In the genomic region with DNA sequence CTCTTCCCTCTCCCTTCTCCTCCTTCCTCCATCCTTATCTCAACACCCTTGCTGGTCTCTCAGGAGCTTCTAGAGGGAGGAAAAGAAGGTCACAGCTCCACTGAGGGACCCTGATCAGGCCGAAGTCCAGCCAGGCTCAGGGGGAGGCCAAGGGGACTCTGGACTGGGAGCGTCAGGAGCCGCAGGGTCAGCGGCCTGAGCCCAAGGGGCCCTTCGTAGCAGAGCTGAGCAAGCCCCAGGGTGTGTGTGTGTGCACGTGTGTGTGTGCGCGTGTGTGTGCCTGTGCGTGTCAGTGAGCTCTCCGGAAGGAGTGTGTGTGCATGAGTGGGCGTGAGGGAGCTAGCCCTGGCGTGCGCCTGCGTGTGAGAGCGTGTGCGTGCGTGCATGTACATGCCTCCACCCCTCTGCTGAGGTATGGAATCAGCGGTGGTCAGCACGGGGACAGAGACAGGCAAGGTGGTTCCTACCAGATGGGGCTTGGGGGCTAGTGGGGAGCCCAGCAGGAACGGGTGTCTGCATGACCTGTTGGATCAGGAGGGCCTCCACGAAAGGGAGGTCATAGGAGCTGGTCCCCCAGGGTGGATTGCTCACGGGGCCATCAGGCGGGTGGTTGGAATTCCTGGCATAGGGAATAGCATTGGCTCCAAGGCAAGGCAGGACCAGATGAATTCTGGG, we compare ENCODE assay signal across 15 cellular contexts. TPM values are rescaled to one million over a fixed set of nuclear protein-coding genes. Genes with fewer than 3 reads are reported as not detected.
A peak's percentile ranks its signal among the peaks of the same experiment; 100 is the strongest.
DNase-seq lines count a peak whose midpoint lies in the region; ATAC-seq, FAIRE-seq and TF ChIP-seq lines count a peak whose summit lies in the region.
"Had no signal": no experiment of that assay in that cellular context is flagged by ENCODE, and none has a peak within 500 bp of the region (broad histone marks: within the 10 kb centered on the region; RNA-seq: fewer than 3 reads in every experiment).

No MANE protein-coding gene starts in this region.

- no peaks in the 10 kb centered on the region for H3K36me3 ChIP-seq in astrocyte (ENCODE audit: insufficient read depth, low read length)
- H3K36me3 ChIP-seq in liver (ENCODE audit: control insufficient read depth in 4 of 4, insufficient read depth in 3 of 4, low read depth in 1 of 4, low read length in 3 of 4) = no peaks in the 10 kb centered on the region
- H3K36me3 ChIP-seq: colonic mucosa had no signal

- H3K9me3 ChIP-seq in astrocyte (ENCODE audit: insufficient read depth, low read depth, low read length) (no peaks in the 10 kb centered on the region), liver (ENCODE audit: control insufficient read depth in 4 of 4, low read length in 3 of 4) (no peaks in the 10 kb centered on the region)
- H3K9me3 ChIP-seq: colonic mucosa had no signal

- no peak overlapping the region for H3K4me2 ChIP-seq in astrocyte (ENCODE audit: low read length)

- H3K9ac ChIP-seq in astrocyte (ENCODE audit: low read length) (no peak overlapping the region), liver (ENCODE audit: low read depth in 1 of 2, low read length in 2 of 2) (peak overlapping the region in 1 of 2 donors; percentile 21)

- H3K27me3 Mint-ChIP-seq in astrocyte (ENCODE audit: low read depth, unreplicated experiment) (peaks cover 17% of the 10 kb centered on the region), type B pancreatic cell (no peaks in the 10 kb centered on the region)

- H3K27ac Mint-ChIP-seq in astrocyte (ENCODE audit: unreplicated experiment) (peak overlapping the region; percentile 53), type B pancreatic cell (peak overlapping the region; percentile 56)
- H3K27ac Mint-ChIP-seq: activated CD8-positive, alpha-beta memory T cell treated with anti-CD3 and anti-CD28 coated beads, Interleukin-2, amount 10 ng/mL, durations not matched to agents 7 days and 5 days; activated naive CD8-positive, alpha-beta T cell had no signal

- peak; percentile 78 for DNase-seq in HuH-7.5 (ENCODE audit: low spot score)
- DNase-seq in astrocyte (ENCODE audit: low read depth) = no peak
- no peak for DNase-seq in type B pancreatic cell (ENCODE audit: extremely low spot score, unreplicated experiment)
- no peak for DNase-seq in GM19239 (ENCODE audit: insufficient read length, low spot score)
- no peak for DNase-seq in G401 (ENCODE audit: low spot score)
- DNase-seq: activated CD8-positive, alpha-beta memory T cell treated with anti-CD3 and anti-CD28 coated beads, Interleukin-2, amount 10 ng/mL, durations not matched to agents 7 days and 5 days; colonic mucosa; PC-9; T1000 had no signal

- H3K36me3 Mint-ChIP-seq in astrocyte (ENCODE audit: low read depth, unreplicated experiment) = no peaks in the 10 kb centered on the region
- no peaks in the 10 kb centered on the region for H3K36me3 Mint-ChIP-seq in type B pancreatic cell
- H3K36me3 Mint-ChIP-seq: activated CD8-positive, alpha-beta memory T cell treated with anti-CD3 and anti-CD28 coated beads, Interleukin-2, amount 10 ng/mL, durations not matched to agents 7 days and 5 days; activated naive CD8-positive, alpha-beta T cell had no signal

- no peak for FAIRE-seq in astrocyte (lab: Jason Lieb, UNC)
- no peak for FAIRE-seq in GM19239 (lab: Jason Lieb, UNC)
- FAIRE-seq: D721Med had no signal

- H3K4me1 ChIP-seq in astrocyte (ENCODE audit: insufficient read depth, low read length) (no peaks in the 10 kb centered on the region), liver (ENCODE audit: control insufficient read depth in 4 of 4, insufficient read depth in 4 of 4, low read length in 3 of 4) (peaks cover 24 to 60% (median 55%) of the 10 kb centered on the region in 4 donors)

- no peak for ATAC-seq in GM18870 (IDR thresholded peaks at IDR 0.05; ENCODE audit: unreplicated experiment)
- ATAC-seq: activated CD8-positive, alpha-beta memory T cell treated with anti-CD3 and anti-CD28 coated beads, Interleukin-2, amount 10 ng/mL, durations not matched to agents 7 days and 5 days had no signal

- H3K27me3 ChIP-seq in astrocyte (ENCODE audit: insufficient read depth, low read length) (peaks cover 5% of the 10 kb centered on the region), liver (ENCODE audit: control insufficient read depth in 4 of 4, insufficient read depth in 4 of 4, low read length in 3 of 4) (no peaks in the 10 kb centered on the region)

- H3K79me2 ChIP-seq in astrocyte (ENCODE audit: insufficient read depth, low read length) = no peaks in the 10 kb centered on the region

- in situ Hi-C loops in G401 (cut with HindIII; ENCODE audit: low sequenced_read_pairs) = no loop called here

- H3K4me1 Mint-ChIP-seq in astrocyte (ENCODE audit: low read depth, unreplicated experiment) (peaks cover 8% of the 10 kb centered on the region), type B pancreatic cell (ENCODE audit: unreplicated experiment) (peaks cover 12% of the 10 kb centered on the region)

- H3K4me3 Mint-ChIP-seq in astrocyte (ENCODE audit: unreplicated experiment) = peak overlapping the region; percentile 34
- peak overlapping the region; percentile 72 for H3K4me3 Mint-ChIP-seq in type B pancreatic cell
- H3K4me3 Mint-ChIP-seq: activated CD8-positive, alpha-beta memory T cell treated with anti-CD3 and anti-CD28 coated beads, Interleukin-2, amount 10 ng/mL, durations not matched to agents 7 days and 5 days; activated naive CD8-positive, alpha-beta T cell had no signal

- no peak for TF ChIP-seq RAD21 in liver (IDR thresholded peaks at IDR 0.05)

- 25% methylated on average over 23 of the region's 23 CpGs for WGBS in liver

- H3K9me3 Mint-ChIP-seq in astrocyte (ENCODE audit: unreplicated experiment) = no peaks in the 10 kb centered on the region
- H3K9me3 Mint-ChIP-seq in type B pancreatic cell = no peaks in the 10 kb centered on the region

- no peak overlapping the region for H2AFZ ChIP-seq in astrocyte (ENCODE audit: low read depth, low read length)
- H2AFZ ChIP-seq: PC-9 had no signal

- no peak overlapping the region for H3K27ac ChIP-seq in astrocyte (ENCODE audit: low read depth, low read length)
- H3K27ac ChIP-seq in liver (ENCODE audit: low read depth in 1 of 2, low read length in 2 of 2) = peak overlapping the region; percentile 89 to 93
- H3K27ac ChIP-seq: colonic mucosa, PC-9 had no signal

- H3K4me3 ChIP-seq in astrocyte (ENCODE audit: insufficient read depth, low read depth, low read length) (no peak overlapping the region), liver (ENCODE audit: low read depth in 1 of 3, low read length in 3 of 3) (peak overlapping the region in 1 of 3 donors; percentile 23)
- H3K4me3 ChIP-seq: colonic mucosa, PC-9, skin epidermis had no signal

- TF ChIP-seq CTCF in astrocyte (IDR thresholded peaks at IDR 0.05; ENCODE audit: insufficient read depth, low read depth, low read length) (no peak), liver (IDR thresholded peaks at IDR 0.05; ENCODE audit: low read depth, low read length, missing input control) (no peak), type B pancreatic cell (conservative IDR thresholded peaks at IDR 0.05) (no peak)

- H4K20me1 ChIP-seq in astrocyte (ENCODE audit: insufficient read depth, low read length) = no peaks in the 10 kb centered on the region

TF ChIP-seq in liver, 16 proteins besides CTCF, POLR2A, EP300 and RAD21 (continues in another document):
- TF ChIP-seq YY1 (IDR thresholded peaks at IDR 0.05) = no peak
- peak; percentile 83 for TF ChIP-seq SP1 (IDR thresholded peaks at IDR 0.05)
- TF ChIP-seq RXRA (IDR thresholded peaks at IDR 0.05) = peak; percentile 92 to 98
- TF ChIP-seq HNF4A (conservative IDR thresholded peaks at IDR 0.05) = peak; percentile 92 to 97

RNA-seq across cellular contexts. Expression of a gene that starts 10.0 kb away (rescaled TPM):
- total RNA-seq in astrocyte (30.8 and 38.0 TPM in 2 replicates), liver (100 to 1,000 TPM in 1 of 2 donors, 10 to 100 TPM in 1; 75.1 to 213 TPM), type B pancreatic cell (ENCODE audit: low replicate concordance) (47.8 and 75.3 TPM in 2 replicates)
- polyA plus RNA-seq in liver = 100 to 1,000 TPM; 211 to 222 TPM
- total RNA-seq in G401 (2014; rRNA removed; shearing (Covaris generic)) = 128 and 140 TPM in 2 replicates

RNA-seq across cellular contexts. Expression of a gene that starts 15.1 kb away (rescaled TPM):
- 22.4 and 23.2 TPM in 2 replicates for total RNA-seq in astrocyte
- 10 to 100 TPM in 1 of 2 donors, 1 to 10 TPM in 1; 6.4 to 19.7 TPM for total RNA-seq in liver
- 1 to 10 TPM; 2.3 to 4.1 TPM for polyA plus RNA-seq in liver
- 40.8 and 48.7 TPM in 2 replicates for total RNA-seq in type B pancreatic cell (ENCODE audit: low replicate concordance)
- total RNA-seq in G401 (2014; rRNA removed; shearing (Covaris generic)) = 65.0 and 69.9 TPM in 2 replicates
- total RNA-seq: activated CD8-positive, alpha-beta memory T cell treated with anti-CD3 and anti-CD28 coated beads, Interleukin-2, amount 10 ng/mL, durations not matched to agents 7 days and 5 days; myocyte had no signal

RNA-seq across cellular contexts. Expression of a gene that starts 34.6 kb away (rescaled TPM):
- total RNA-seq in astrocyte (12.3 and 15.5 TPM in 2 replicates), liver (10 to 100 TPM; 34.5 to 38.5 TPM), type B pancreatic cell (ENCODE audit: low replicate concordance) (20.7 and 25.5 TPM in 2 replicates)
- 10 to 100 TPM; 32.1 to 39.7 TPM for polyA plus RNA-seq in liver
- total RNA-seq in G401 (2014; rRNA removed; shearing (Covaris generic)) = 140 and 142 TPM in 2 replicates

RNA-seq across cellular contexts. Expression of a gene that starts 45.5 kb away (rescaled TPM):
- total RNA-seq in astrocyte = not detected in 2 replicates
- under 1 TPM; 0.08 to 0.14 TPM for total RNA-seq in liver
- under 1 TPM; 0.11 to 0.12 TPM for polyA plus RNA-seq in liver
- not detected in 2 replicates for total RNA-seq in type B pancreatic cell (ENCODE audit: low replicate concordance)
- not detected in 2 replicates for total RNA-seq in G401 (2014; rRNA removed; shearing (Covaris generic))
- total RNA-seq: myocyte had no signal

RNA-seq across cellular contexts. Expression of a gene that starts 51.0 kb away (rescaled TPM):
- total RNA-seq in astrocyte (not detected in 2 replicates), liver (not detected), type B pancreatic cell (ENCODE audit: low replicate concordance) (not detected in 2 replicates)
- polyA plus RNA-seq in liver = under 1 TPM; 0.14 to 0.32 TPM
- not detected in 2 replicates for total RNA-seq in G401 (2014; rRNA removed; shearing (Covaris generic))
- total RNA-seq: activated CD8-positive, alpha-beta memory T cell treated with anti-CD3 and anti-CD28 coated beads, Interleukin-2, amount 10 ng/mL, durations not matched to agents 7 days and 5 days; myocyte; PC-9 had no signal
